ENCODE assay signal across 8 cellular contexts in the genomic region with DNA sequence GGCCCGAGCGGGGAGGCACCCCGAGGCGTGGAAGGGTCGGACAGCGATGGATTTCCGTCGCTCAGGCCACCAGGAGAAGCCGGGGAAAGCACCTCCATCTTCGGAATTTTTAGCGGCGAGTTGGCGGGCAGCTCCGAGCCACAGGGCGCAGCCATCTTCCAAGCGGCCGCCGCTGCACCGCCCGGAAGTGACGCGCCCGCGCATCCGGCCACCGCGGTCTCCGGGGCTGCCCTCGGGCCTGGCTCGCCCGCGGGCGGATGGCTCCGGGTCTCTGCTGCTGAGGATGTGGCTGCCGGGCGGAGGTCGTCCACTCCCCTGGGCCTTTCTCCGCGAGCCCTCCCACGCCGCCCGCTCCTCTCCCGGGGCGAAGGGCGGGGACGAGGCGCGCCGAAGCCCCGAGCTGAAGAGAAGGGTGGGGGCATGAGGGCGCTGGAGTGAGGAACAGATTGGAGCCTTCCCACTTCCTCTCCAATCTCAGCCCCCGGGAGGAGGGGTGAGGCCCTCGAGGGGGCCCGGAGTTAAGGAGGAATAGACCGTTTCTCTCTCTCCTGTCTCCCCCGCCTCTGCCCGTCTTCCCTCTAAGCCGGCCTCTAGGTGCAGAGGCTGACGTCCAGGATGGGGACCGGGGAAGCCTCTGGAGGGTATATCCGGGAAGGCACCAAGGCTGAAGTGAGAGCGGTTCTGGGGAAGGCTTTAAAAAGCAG. TPM values are rescaled to one million over a fixed set of nuclear protein-coding genes. Genes with fewer than 3 reads are reported as not detected.
DNase-seq lines count a peak whose midpoint lies in the region; ATAC-seq and TF ChIP-seq lines count a peak whose summit lies in the region.

A gene (minus strand): TSS at position 181 of the 704 bp plus-strand sequence. CDS start 26 bp downstream, at position 155.

- H4K20me1 ChIP-seq in IMR-90 (ENCODE audit: insufficient read depth, low read length) = peaks cover 20% of the 10 kb centered on the region; the same call in 1 of the 2 replicates

- TF ChIP-seq POLR2A in IMR-90 (IDR thresholded peaks at IDR 0.05; ENCODE audit: low read depth, low read length) = peak; percentile 93

- peaks cover 3 to 16% of the 10 kb centered on the region in 2 experiments; a peak in 3 of 4 replicates for H3K79me1 ChIP-seq in IMR-90 (ENCODE audit: low read depth in 1 of 2, low read length in 2 of 2)

- WGBS in IMR-90 (ENCODE audit: extremely low coverage in 2 of 2, insufficient read length in 1 of 2), 2 experiments = 2% methylated on average over 18 of the region's 62 CpGs; no CpG with 5 or more reads in 1 of the 2 experiments

- no peaks in the 10 kb centered on the region for H3K9me3 Mint-ChIP-seq in nephron progenitor cell
- no peaks in the 10 kb centered on the region for H3K9me3 Mint-ChIP-seq in stimulated activated naive CD8-positive, alpha-beta T cell treated with anti-CD3 and anti-CD28 coated beads, Interleukin-15, amount 100 ng/mL, for 72 hours

- H3K9me1 ChIP-seq in IMR-90 (ENCODE audit: insufficient read depth, low read length) = no peaks in the 10 kb centered on the region

- peak within 1 kb of the TSS; percentile 99 for H2BK5ac ChIP-seq in IMR-90 (ENCODE audit: low read depth, low read length, poor library complexity, severe bottlenecking)

- peak within 1 kb of the TSS; percentile 91 for H3K4me3 Mint-ChIP-seq in nephron progenitor cell
- peak within 1 kb of the TSS; percentile 91 to 98 for H3K4me3 Mint-ChIP-seq in stimulated activated naive CD8-positive, alpha-beta T cell treated with anti-CD3 and anti-CD28 coated beads, Interleukin-15, amount 100 ng/mL, for 72 hours

- H3K9me3 ChIP-seq in IMR-90 (ENCODE audit: control insufficient read depth, insufficient read depth, low read length) = no peaks in the 10 kb centered on the region

- H3K4me2 ChIP-seq in IMR-90 (ENCODE audit: low read depth, low read length) = peak within 1 kb of the TSS; percentile 99

- H3K36me3 ChIP-seq in IMR-90 (ENCODE audit: control insufficient read depth, insufficient read depth, low read length) = no peaks in the 10 kb centered on the region

- H3K4me3 ChIP-seq in IMR-90 (ENCODE audit: insufficient read depth, low read depth, low read length) = peak within 1 kb of the TSS; percentile 68

- no peaks in the 10 kb centered on the region for H3K27me3 ChIP-seq in IMR-90 (ENCODE audit: control insufficient read depth, insufficient read depth, low read length)

- DNase-seq in DMS79 (lab: John Stamatoyannopoulos, UW) (peak; percentile 64), IMR-90 (peak; percentile 79), RPMI8226 (peak; percentile 70), fibroblast of the conjunctiva (ENCODE audit: low read depth) (peak; percentile 56), nephron progenitor cell (peak; percentile 88)
- peak; percentile 93 for DNase-seq in activated effector memory CD4-positive, alpha-beta T cell treated with anti-CD3 and anti-CD28 coated beads, Interleukin-2, amount 50 U/mL, for 16 hours
- DNase-seq in stimulated activated naive CD8-positive, alpha-beta T cell treated with anti-CD3 and anti-CD28 coated beads, Interleukin-15, amount 100 ng/mL, for 72 hours = peak; percentile 77 to 83

- H2AK5ac ChIP-seq in IMR-90 (ENCODE audit: low read depth, low read length) = peak within 1 kb of the TSS; percentile 45; the same call in 1 of the 2 replicates

- H3K4ac ChIP-seq in IMR-90 (ENCODE audit: low read depth, low read length) = peak within 1 kb of the TSS; percentile 98

- POLR2A ChIA-PET in IMR-90 (lab: Charles Lee; ENCODE audit: unreplicated experiment) = no interaction called here

- no peak for TF ChIP-seq RAD21 in IMR-90 (IDR thresholded peaks at IDR 0.05; ENCODE audit: low read length)

- H4K91ac ChIP-seq in IMR-90 (ENCODE audit: insufficient read depth, low read depth, low read length) = peak within 1 kb of the TSS; percentile 98

- peak within 1 kb of the TSS; percentile 85 for H3K23ac ChIP-seq in IMR-90 (ENCODE audit: low read depth, low read length)

- peaks cover 12% of the 10 kb centered on the region for H3K36me3 Mint-ChIP-seq in nephron progenitor cell (ENCODE audit: low read depth)

- peak within 1 kb of the TSS; percentile 99 for H3K27ac ChIP-seq in IMR-90 (ENCODE audit: insufficient read depth, low read length)

- peak within 1 kb of the TSS; percentile 93 for H3K14ac ChIP-seq in IMR-90 (replicated peaks; ENCODE audit: low read depth, low read length)

- H3K56ac ChIP-seq in IMR-90 (ENCODE audit: extremely low read depth, insufficient read depth, low read length) = peak within 1 kb of the TSS; percentile 80

- H3K27ac Mint-ChIP-seq in nephron progenitor cell = peak within 1 kb of the TSS; percentile 99
- peak within 1 kb of the TSS; percentile 93 to 96 for H3K27ac Mint-ChIP-seq in stimulated activated naive CD8-positive, alpha-beta T cell treated with anti-CD3 and anti-CD28 coated beads, Interleukin-15, amount 100 ng/mL, for 72 hours

- in situ Hi-C loops in IMR-90 (cut with MboI; ENCODE audit: low sequenced_read_pairs) = loop anchor here (25.0 kb wide), 1 partner anchor 388 kb away; a partner anchor contains a TSS

- intact Hi-C loops in IMR-90 (cut with micrococcal nuclease) = loop anchor here (1.0 to 2.0 kb wide), 2 partner anchors 36 to 127 kb away; a partner anchor contains a TSS

- CTCF ChIA-PET in IMR-90 (lab: Yijun Ruan, JAX) = interaction anchor here (1.1 kb wide), 1 partner anchor 11 kb away, joined by 7 read pairs; no protein-coding TSS in a partner anchor

- peak within 1 kb of the TSS; percentile 93 for H2BK120ac ChIP-seq in IMR-90 (ENCODE audit: low read depth, low read length)

- dilution Hi-C loops in IMR-90 (cut with HindIII; ENCODE audit: low sequenced_read_pairs, unreplicated experiment) = no loop called here

- H2AFZ ChIP-seq in IMR-90 (replicated peaks; ENCODE audit: low read length, poor library complexity) = peak within 1 kb of the TSS; percentile 100

- peak within 1 kb of the TSS; percentile 83 for H3K18ac ChIP-seq in IMR-90 (ENCODE audit: low read depth, low read length)

- TF ChIP-seq CTCF in IMR-90 (conservative IDR thresholded peaks at IDR 0.05; ENCODE audit: low read depth, low read length) (no peak), nephron progenitor cell (IDR thresholded peaks at IDR 0.05) (no peak)

- peak within 1 kb of the TSS; percentile 98 for H2AK9ac ChIP-seq in IMR-90 (replicated peaks; ENCODE audit: low read depth, low read length, poor library complexity)

- peak within 1 kb of the TSS; percentile 29; the same call in 1 of the 3 replicates for H2BK15ac ChIP-seq in IMR-90 (ENCODE audit: low read depth, low read length)

- BruUV-seq in IMR-90 (replicated peaks; lab: Mats Ljungman, UMichigan) = no TSS peak

- H3K4me1 Mint-ChIP-seq in nephron progenitor cell = peaks cover 58% of the 10 kb centered on the region
- peaks cover 30% of the 10 kb centered on the region for H3K4me1 Mint-ChIP-seq in stimulated activated naive CD8-positive, alpha-beta T cell treated with anti-CD3 and anti-CD28 coated beads, Interleukin-15, amount 100 ng/mL, for 72 hours

- H4K5ac ChIP-seq in IMR-90 (ENCODE audit: low read depth, low read length) = peak within 1 kb of the TSS; percentile 85

- H3K27me3 Mint-ChIP-seq in nephron progenitor cell (ENCODE audit: low read depth, poor library complexity) = peaks cover 4% of the 10 kb centered on the region
- H3K27me3 Mint-ChIP-seq in stimulated activated naive CD8-positive, alpha-beta T cell treated with anti-CD3 and anti-CD28 coated beads, Interleukin-15, amount 100 ng/mL, for 72 hours = no peaks in the 10 kb centered on the region

- peaks cover 2% of the 10 kb centered on the region for H3K4me1 ChIP-seq in IMR-90 (ENCODE audit: control insufficient read depth, insufficient read depth, low read length)

- no peak within 1 kb of the TSS for H2BK20ac ChIP-seq in IMR-90 (ENCODE audit: low read depth, low read length)

- peak within 1 kb of the TSS; percentile 84 to 94 for H4K8ac ChIP-seq in IMR-90 (ENCODE audit: low read depth in 2 of 2, low read length in 2 of 2)

- peak within 1 kb of the TSS; percentile 93 for H3K9ac ChIP-seq in IMR-90 (ENCODE audit: low read depth, low read length)

- ATAC-seq in GM21528 (IDR thresholded peaks at IDR 0.05; ENCODE audit: low FRiP score, unreplicated experiment) = peak; percentile 93
- ATAC-seq in IMR-90 (ENCODE audit: low read depth) = peak; percentile 92
- ATAC-seq in stimulated activated naive CD8-positive, alpha-beta T cell treated with anti-CD3 and anti-CD28 coated beads, Interleukin-15, amount 100 ng/mL, for 72 hours = peak; percentile 95

TF ChIP-seq in IMR-90, 13 proteins besides CTCF, POLR2A, EP300 and RAD21:
- TF ChIP-seq NFE2L2 (IDR thresholded peaks at IDR 0.05; ENCODE audit: low read depth, low read length) (no peak), MXI1 (IDR thresholded peaks at IDR 0.05; ENCODE audit: borderline replicate concordance, low read depth, low read length) (0 out of 2 replicates have a peak, but pooled peaks have one; percentile 42), MAZ (IDR thresholded peaks at IDR 0.05; ENCODE audit: borderline replicate concordance, low read depth, low read length) (peak; percentile 100), CHD1 (IDR thresholded peaks at IDR 0.05; ENCODE audit: low read depth, low read length) (0 out of 2 replicates have a peak, but pooled peaks have one; percentile 70)
- TF ChIP-seq, protein P1, sequence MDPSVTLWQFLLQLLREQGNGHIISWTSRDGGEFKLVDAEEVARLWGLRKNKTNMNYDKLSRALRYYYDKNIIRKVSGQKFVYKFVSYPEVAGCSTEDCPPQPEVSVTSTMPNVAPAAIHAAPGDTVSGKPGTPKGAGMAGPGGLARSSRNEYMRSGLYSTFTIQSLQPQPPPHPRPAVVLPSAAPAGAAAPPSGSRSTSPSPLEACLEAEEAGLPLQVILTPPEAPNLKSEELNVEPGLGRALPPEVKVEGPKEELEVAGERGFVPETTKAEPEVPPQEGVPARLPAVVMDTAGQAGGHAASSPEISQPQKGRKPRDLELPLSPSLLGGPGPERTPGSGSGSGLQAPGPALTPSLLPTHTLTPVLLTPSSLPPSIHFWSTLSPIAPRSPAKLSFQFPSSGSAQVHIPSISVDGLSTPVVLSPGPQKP (IDR thresholded peaks at IDR 0.05; ENCODE audit: borderline replicate concordance, low read depth, low read length) = no peak

RNA-seq across cellular contexts. Expression of the gene that starts here (rescaled TPM):
- total RNA-seq in IMR-90 (2012; rRNA removed) = 5.0 and 6.4 TPM in 2 replicates
- 4.8 and 6.0 TPM in 2 replicates for polyA plus RNA-seq in IMR-90 (2012; rRNA removed)
- polyA plus RNA-seq in IMR-90 (2012; cell fraction: cytosol; rRNA removed) = 2.5 and 2.6 TPM in 2 replicates
- polyA plus RNA-seq in IMR-90 (2012; cell fraction: nucleus; rRNA removed; ENCODE audit: low replicate concordance) = 6.8 and 33.8 TPM in 2 replicates

Comparison
In these comparisons a context has a peak if more than half of its experiments do, and no peak if none do; other contexts are left out.
1. Peak in every context shown above with its lines: DNase-seq, ATAC-seq, H3K4me3 ChIP-seq and H3K27ac ChIP-seq.